22 cellular contexts compared by ENCODE assay signal in the genomic region with DNA sequence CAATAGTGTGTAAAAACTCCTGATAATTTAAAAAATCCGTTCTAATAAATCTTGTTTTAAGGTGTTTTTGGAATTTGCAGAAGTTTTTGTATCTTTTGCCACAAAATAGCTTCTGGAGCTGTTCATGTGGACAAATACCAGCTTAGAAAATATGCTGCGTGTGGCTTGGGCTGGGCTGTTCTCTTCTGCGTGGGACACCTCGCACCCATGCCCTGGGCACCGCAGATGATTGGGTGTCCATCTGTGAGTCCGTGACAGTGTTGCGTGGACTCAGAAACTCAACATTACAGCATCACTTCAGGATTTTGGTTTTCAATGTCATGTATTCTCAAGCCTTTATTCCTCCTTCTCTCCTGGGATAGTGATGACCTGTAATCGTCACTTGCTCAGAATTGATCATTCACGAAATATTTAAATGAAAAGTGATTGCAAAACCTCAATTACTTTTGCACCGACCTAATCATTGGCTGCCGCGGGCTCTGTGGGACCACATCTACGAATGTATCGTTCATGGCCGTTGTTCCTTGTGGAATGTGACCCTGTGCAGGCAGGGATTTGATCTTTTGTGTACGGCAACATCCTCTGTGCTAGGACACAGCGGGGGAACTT.
DNase-seq lines count a peak whose midpoint lies in the region; ATAC-seq and TF ChIP-seq lines count a peak whose summit lies in the region.
"Had no signal": no experiment of that assay in that cellular context is flagged by ENCODE, and none has a peak within 500 bp of the region (broad histone marks: within the 10 kb centered on the region; RNA-seq: fewer than 3 reads in every experiment).

No MANE protein-coding gene starts in this region.

- no peak overlapping the region for H3K4me3 ChIP-seq in cardiac muscle cell
- H3K4me3 ChIP-seq in heart right ventricle: no peak overlapping the region
- H3K4me3 ChIP-seq in fibroblast of lung (replicated peaks in 1 of 4; ENCODE audit: control extremely low read depth in 1 of 4, insufficient read depth in 1 of 4, low read depth in 3 of 4, low read length in 4 of 4): no peak overlapping the region
- H3K4me3 ChIP-seq: GM23338 had no signal

- no peak for ATAC-seq in heart right ventricle
- ATAC-seq in activated T-cell treated with anti-CD3 and anti-CD28 coated beads, Interleukin-2, amount 50 U/mL, for 72 hours (replicated peaks in 1 of 2): no peak
- ATAC-seq: HCT116 had no signal

- peak overlapping the region; percentile 54 for H3K4me3 Mint-ChIP-seq in nephron progenitor cell
- no peak overlapping the region for H3K4me3 Mint-ChIP-seq in activated T-cell treated with anti-CD3 and anti-CD28 coated beads, Interleukin-2, amount 50 U/mL, for 72 hours
- H3K4me3 Mint-ChIP-seq: CD4-positive, alpha-beta T cell; IgD-negative memory B cell had no signal

- peak overlapping the region; percentile 7 for H3K27ac ChIP-seq in cardiac muscle cell
- no peak overlapping the region for H3K27ac ChIP-seq in heart right ventricle
- H3K27ac ChIP-seq in fibroblast of lung (ENCODE audit: insufficient read depth, low read length): peak overlapping the region; percentile 32
- H3K27ac ChIP-seq: 22Rv1 had no signal

- 81 to 82% methylated on average over 17 of the region's 17 CpGs for WGBS in heart right ventricle, 2 donors

- no peak overlapping the region for H3K9ac ChIP-seq in fibroblast of lung (ENCODE audit: insufficient read depth, low read length)
- H3K9ac ChIP-seq: SK-N-SH had no signal

- peaks cover 66% of the 10 kb centered on the region for H3K27me3 Mint-ChIP-seq in nephron progenitor cell (ENCODE audit: low read depth, poor library complexity)
- H3K27me3 Mint-ChIP-seq in activated T-cell treated with anti-CD3 and anti-CD28 coated beads, Interleukin-2, amount 50 U/mL, for 72 hours (ENCODE audit: low read depth): peaks cover 69% of the 10 kb centered on the region

- H3K36me3 Mint-ChIP-seq in nephron progenitor cell (ENCODE audit: low read depth): no peaks in the 10 kb centered on the region
- H3K36me3 Mint-ChIP-seq in activated T-cell treated with anti-CD3 and anti-CD28 coated beads, Interleukin-2, amount 50 U/mL, for 72 hours (ENCODE audit: insufficient read depth in 2 of 2): no peaks in the 10 kb centered on the region

- no peak overlapping the region for H2AFZ ChIP-seq in fibroblast of lung (ENCODE audit: low read length)

- DNase-seq in cardiac muscle cell (ENCODE audit: low read depth in 1 of 2, low spot score in 1 of 2) (no peak), heart right ventricle (no peak), fibroblast of lung (ENCODE audit: low read depth in 2 of 2) (no peak), nephron progenitor cell (no peak), ureter (ENCODE audit: low spot score) (peak; percentile 15), SKM-1 (lab: John Stamatoyannopoulos, UW; ENCODE audit: unreplicated experiment) (no peak), DMS79 treated with DMSO at 0.1 percent for 48 hours (lab: John Stamatoyannopoulos, UW) (no peak)
- no peak for DNase-seq in activated T-cell treated with anti-CD3 and anti-CD28 coated beads, Interleukin-2, amount 50 U/mL, for 72 hours
- DNase-seq: Caco-2; CD4-positive, alpha-beta T cell; GDM1; Karpas-422; NCI-H1092; NCI-H2081 treated with DMSO at 0.1 percent for 48 hours; NCI-H510A; NCI-H748 treated with DMSO at 0.1 percent for 48 hours; Right ventricle myocardium superior; SK-N-SH had no signal

- H3K9me3 ChIP-seq in cardiac muscle cell (ENCODE audit: low read depth) (no peaks in the 10 kb centered on the region), heart right ventricle (no peaks in the 10 kb centered on the region), fibroblast of lung (ENCODE audit: control insufficient read depth, insufficient read depth, low read depth, low read length) (no peaks in the 10 kb centered on the region)
- H3K9me3 ChIP-seq: Caco-2, SK-N-SH had no signal

- no peaks in the 10 kb centered on the region for H3K9me3 Mint-ChIP-seq in nephron progenitor cell
- no peaks in the 10 kb centered on the region for H3K9me3 Mint-ChIP-seq in activated T-cell treated with anti-CD3 and anti-CD28 coated beads, Interleukin-2, amount 50 U/mL, for 72 hours
- H3K9me3 Mint-ChIP-seq: CD4-positive, alpha-beta T cell; GM23338; IgD-negative memory B cell had no signal

- TF ChIP-seq CTCF in cardiac muscle cell (IDR thresholded peaks at IDR 0.05; ENCODE audit: low read depth, low read length) (no peak), heart right ventricle (IDR thresholded peaks at IDR 0.05) (no peak), fibroblast of lung (conservative IDR thresholded peaks at IDR 0.05 in 1 of 2, IDR thresholded peaks at IDR 0.05 in 1 of 2; ENCODE audit: low read depth in 1 of 2, low read length in 2 of 2) (no peak), nephron progenitor cell (IDR thresholded peaks at IDR 0.05) (no peak)

- intact Hi-C loops in heart right ventricle (cut with DNase I): loop anchor here in 1 of 10 donors (5.0 kb wide), 1 partner anchor 1572 kb away; no protein-coding TSS in a partner anchor

- H4K20me1 ChIP-seq in fibroblast of lung (ENCODE audit: control insufficient read depth, extremely low read depth, insufficient read depth, low read length): no peaks in the 10 kb centered on the region

- peaks cover 78% of the 10 kb centered on the region for H3K4me1 Mint-ChIP-seq in nephron progenitor cell
- no peaks in the 10 kb centered on the region for H3K4me1 Mint-ChIP-seq in activated T-cell treated with anti-CD3 and anti-CD28 coated beads, Interleukin-2, amount 50 U/mL, for 72 hours (ENCODE audit: low read depth)
- H3K4me1 Mint-ChIP-seq: IgD-negative memory B cell had no signal

- H3K4me2 ChIP-seq in fibroblast of lung (ENCODE audit: extremely low read depth, insufficient read depth, low read length): no peak overlapping the region
- H3K4me2 ChIP-seq: SK-N-SH had no signal

- no peaks in the 10 kb centered on the region for H3K79me2 ChIP-seq in fibroblast of lung (ENCODE audit: control insufficient read depth, insufficient read depth, low read length)

- H3K27ac Mint-ChIP-seq in nephron progenitor cell: no peak overlapping the region
- H3K27ac Mint-ChIP-seq in activated T-cell treated with anti-CD3 and anti-CD28 coated beads, Interleukin-2, amount 50 U/mL, for 72 hours: no peak overlapping the region
- H3K27ac Mint-ChIP-seq: CD4-positive, alpha-beta T cell; IgD-negative memory B cell had no signal

- H3K4me1 ChIP-seq in cardiac muscle cell (ENCODE audit: low read depth) (peaks cover 37% of the 10 kb centered on the region), heart right ventricle (peaks cover 0 to 13% (median 0%) of the 10 kb centered on the region in 9 donors), fibroblast of lung (ENCODE audit: control insufficient read depth, extremely low read depth, insufficient read depth, low read length) (peaks cover 31% of the 10 kb centered on the region)

- no peaks in the 10 kb centered on the region for H3K36me3 ChIP-seq in cardiac muscle cell
- no peaks in the 10 kb centered on the region for H3K36me3 ChIP-seq in heart right ventricle
- H3K36me3 ChIP-seq in fibroblast of lung (ENCODE audit: control insufficient read depth, insufficient read depth, low read length): no peaks in the 10 kb centered on the region

- H3K27me3 ChIP-seq in cardiac muscle cell (no peaks in the 10 kb centered on the region), heart right ventricle (peaks cover 23 to 96% (median 93%) of the 10 kb centered on the region in 7 donors), fibroblast of lung (ENCODE audit: control insufficient read depth, insufficient read depth, low read length) (no peaks in the 10 kb centered on the region)

Comparison
In these comparisons a context has a peak if more than half of its experiments do, and no peak if none do; other contexts are left out.
1. H3K27ac ChIP-seq: peak in cardiac muscle cell (single experiment) and fibroblast of lung (single experiment); none in heart right ventricle (0 of 10).